In genomic region chr1:83689900-83690868, GRCh38 we compare ENCODE assay signal across 17 cellular contexts.
"Had no signal": no experiment of that assay in that cellular context is flagged by ENCODE, and none has a peak within 500 bp of the region (broad histone marks: within the 10 kb centered on the region; RNA-seq: fewer than 3 reads in every experiment).

No MANE protein-coding gene starts in this region.

- H3K9me3 ChIP-seq: lower lobe of right lung, vagina had no signal

- H2AFZ ChIP-seq: parathyroid adenoma had no signal

- H3K4me3 ChIP-seq: dorsolateral prefrontal cortex, gastroesophageal sphincter, heart right ventricle, lower lobe of right lung, tibial nerve, vagina had no signal

- H3K4me1 ChIP-seq: parathyroid adenoma had no signal

- ATAC-seq: activated CD8-positive, alpha-beta T cell treated with anti-CD3 and anti-CD28 coated beads, Interleukin-2, amount 10 ng/mL, durations not matched to agents 7 days and 5 days; gastroesophageal sphincter; heart right ventricle; left cardiac atrium; lower lobe of right lung; stimulated activated effector memory CD8-positive, alpha-beta T cell treated with anti-CD3 and anti-CD28 coated beads, Interleukin-12 subunit alpha, Interleukin-12 subunit beta, amount 100 ng/mL, for 72 hours; T-helper 17 cell had no signal

- H3K27me3 ChIP-seq: dorsolateral prefrontal cortex, gastroesophageal sphincter, heart right ventricle, tibial nerve, vagina had no signal

- H3K36me3 ChIP-seq: gastroesophageal sphincter, heart right ventricle, lower lobe of right lung, tibial nerve, vagina had no signal

- DNase-seq: activated B cell treated with CpG ODN at 0.5 μM for 24 hours; activated CD4-positive, alpha-beta T cell treated with anti-CD3 and anti-CD28 coated beads for 48 hours; activated CD8-positive, alpha-beta memory T cell treated with anti-CD3 and anti-CD28 coated beads, Interleukin-2, amount 50 U/mL, for 4 hours; activated CD8-positive, alpha-beta T cell treated with anti-CD3 and anti-CD28 coated beads, Interleukin-2, amount 10 ng/mL, durations not matched to agents 7 days and 5 days; activated naive CD8-positive, alpha-beta T cell treated with anti-CD3 and anti-CD28 coated beads, Interleukin-2, amount 10 ng/mL, durations not matched to agents 7 days and 5 days; dorsolateral prefrontal cortex; endodermal cell; heart right ventricle; left cardiac atrium; lower lobe of right lung; retina; T-helper 17 cell had no signal

- H3K9ac ChIP-seq: parathyroid adenoma had no signal

- H3K27ac ChIP-seq: dorsolateral prefrontal cortex, gastroesophageal sphincter, lower lobe of right lung, parathyroid adenoma, tibial nerve, vagina had no signal
